In the genomic region with DNA sequence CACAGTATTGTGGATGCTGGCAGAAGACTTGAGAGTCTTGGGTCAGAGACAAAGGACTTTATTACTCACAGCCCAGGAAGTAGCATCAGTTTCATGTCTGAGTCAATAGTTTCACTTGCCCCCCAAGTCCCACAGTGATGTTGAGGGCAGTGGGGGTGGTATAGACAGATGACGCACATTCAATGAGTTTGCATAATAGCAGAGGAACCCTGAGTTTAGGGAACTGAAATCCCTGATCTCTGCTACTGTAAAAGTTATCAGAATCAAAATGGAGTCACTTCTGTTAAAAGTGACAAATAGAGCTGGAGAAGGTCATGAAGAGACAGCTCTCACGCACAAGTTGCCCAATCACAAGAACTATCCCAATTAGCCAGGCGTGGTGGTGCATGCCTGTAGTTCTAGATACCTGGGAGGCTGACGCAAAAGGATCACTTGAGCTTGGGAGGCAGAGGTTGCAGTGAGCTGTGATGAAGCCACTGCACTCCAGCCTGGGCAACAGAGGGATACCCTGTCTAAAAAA, we compare ENCODE assay signal across 1 cellular context.
A peak's percentile ranks its signal among the peaks of the same experiment; 100 is the strongest.
TF ChIP-seq lines count a peak whose summit lies in the region.

No MANE protein-coding gene starts in this region.

TF ChIP-seq in K562, 482 proteins besides CTCF, POLR2A, EP300 and RAD21:
- TF ChIP-seq NFE2 (IDR thresholded peaks at IDR 0.05; ENCODE audit: low read depth) (peak; percentile 54; the same call in 1 of the 2 replicates), EGR1 (conservative IDR thresholded peaks at IDR 0.05) (peak; percentile 56), CREM (IDR thresholded peaks at IDR 0.05; ENCODE audit: low read depth) (peak; percentile 55), NR3C1 (CRISPR knock-in tag; IDR thresholded peaks at IDR 0.05) (no peak), ZNF175 (CRISPR knock-in tag; IDR thresholded peaks at IDR 0.05; ENCODE audit: low read depth) (0 out of 2 replicates have a peak, but pooled peaks have one; percentile 35), CEBPB (tag; IDR thresholded peaks at IDR 0.05) (0 out of 2 replicates have a peak, but pooled peaks have one; percentile 10), ZNF12 (CRISPR knock-in tag; IDR thresholded peaks at IDR 0.05) (no peak), CBFA2T3 (IDR thresholded peaks at IDR 0.05) (peak; percentile 39), GATAD2B (IDR thresholded peaks at IDR 0.05; ENCODE audit: borderline replicate concordance) (no peak), DNMT1 (IDR thresholded peaks at IDR 0.05) (no peak), CBFA2T2 (conservative IDR thresholded peaks at IDR 0.05) (peak; percentile 27; the same call in 1 of the 2 replicates), POLR2G (IDR thresholded peaks at IDR 0.05; ENCODE audit: low read depth, low read length) (no peak)
- TF ChIP-seq, protein P1, sequence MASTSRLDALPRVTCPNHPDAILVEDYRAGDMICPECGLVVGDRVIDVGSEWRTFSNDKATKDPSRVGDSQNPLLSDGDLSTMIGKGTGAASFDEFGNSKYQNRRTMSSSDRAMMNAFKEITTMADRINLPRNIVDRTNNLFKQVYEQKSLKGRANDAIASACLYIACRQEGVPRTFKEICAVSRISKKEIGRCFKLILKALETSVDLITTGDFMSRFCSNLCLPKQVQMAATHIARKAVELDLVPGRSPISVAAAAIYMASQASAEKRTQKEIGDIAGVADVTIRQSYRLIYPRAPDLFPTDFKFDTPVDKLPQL (IDR thresholded peaks at IDR 0.05; ENCODE audit: extremely low read depth, insufficient read length), result no peak
- TF ChIP-seq, protein P2, sequence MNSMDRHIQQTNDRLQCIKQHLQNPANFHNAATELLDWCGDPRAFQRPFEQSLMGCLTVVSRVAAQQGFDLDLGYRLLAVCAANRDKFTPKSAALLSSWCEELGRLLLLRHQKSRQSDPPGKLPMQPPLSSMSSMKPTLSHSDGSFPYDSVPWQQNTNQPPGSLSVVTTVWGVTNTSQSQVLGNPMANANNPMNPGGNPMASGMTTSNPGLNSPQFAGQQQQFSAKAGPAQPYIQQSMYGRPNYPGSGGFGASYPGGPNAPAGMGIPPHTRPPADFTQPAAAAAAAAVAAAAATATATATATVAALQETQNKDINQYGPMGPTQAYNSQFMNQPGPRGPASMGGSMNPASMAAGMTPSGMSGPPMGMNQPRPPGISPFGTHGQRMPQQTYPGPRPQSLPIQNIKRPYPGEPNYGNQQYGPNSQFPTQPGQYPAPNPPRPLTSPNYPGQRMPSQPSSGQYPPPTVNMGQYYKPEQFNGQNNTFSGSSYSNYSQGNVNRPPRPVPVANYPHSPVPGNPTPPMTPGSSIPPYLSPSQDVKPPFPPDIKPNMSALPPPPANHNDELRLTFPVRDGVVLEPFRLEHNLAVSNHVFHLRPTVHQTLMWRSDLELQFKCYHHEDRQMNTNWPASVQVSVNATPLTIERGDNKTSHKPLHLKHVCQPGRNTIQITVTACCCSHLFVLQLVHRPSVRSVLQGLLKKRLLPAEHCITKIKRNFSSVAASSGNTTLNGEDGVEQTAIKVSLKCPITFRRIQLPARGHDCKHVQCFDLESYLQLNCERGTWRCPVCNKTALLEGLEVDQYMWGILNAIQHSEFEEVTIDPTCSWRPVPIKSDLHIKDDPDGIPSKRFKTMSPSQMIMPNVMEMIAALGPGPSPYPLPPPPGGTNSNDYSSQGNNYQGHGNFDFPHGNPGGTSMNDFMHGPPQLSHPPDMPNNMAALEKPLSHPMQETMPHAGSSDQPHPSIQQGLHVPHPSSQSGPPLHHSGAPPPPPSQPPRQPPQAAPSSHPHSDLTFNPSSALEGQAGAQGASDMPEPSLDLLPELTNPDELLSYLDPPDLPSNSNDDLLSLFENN (IDR thresholded peaks at IDR 0.05; ENCODE audit: low read depth in 2 of 2, low read length in 2 of 2), result no peak
- TF ChIP-seq, protein P3, sequence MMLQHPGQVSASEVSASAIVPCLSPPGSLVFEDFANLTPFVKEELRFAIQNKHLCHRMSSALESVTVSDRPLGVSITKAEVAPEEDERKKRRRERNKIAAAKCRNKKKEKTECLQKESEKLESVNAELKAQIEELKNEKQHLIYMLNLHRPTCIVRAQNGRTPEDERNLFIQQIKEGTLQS (IDR thresholded peaks at IDR 0.05), result peak; percentile 63
- TF ChIP-seq, protein P3 (CRISPR knock-in tag; conservative IDR thresholded peaks at IDR 0.05), result no peak
- TF ChIP-seq, protein P4, sequence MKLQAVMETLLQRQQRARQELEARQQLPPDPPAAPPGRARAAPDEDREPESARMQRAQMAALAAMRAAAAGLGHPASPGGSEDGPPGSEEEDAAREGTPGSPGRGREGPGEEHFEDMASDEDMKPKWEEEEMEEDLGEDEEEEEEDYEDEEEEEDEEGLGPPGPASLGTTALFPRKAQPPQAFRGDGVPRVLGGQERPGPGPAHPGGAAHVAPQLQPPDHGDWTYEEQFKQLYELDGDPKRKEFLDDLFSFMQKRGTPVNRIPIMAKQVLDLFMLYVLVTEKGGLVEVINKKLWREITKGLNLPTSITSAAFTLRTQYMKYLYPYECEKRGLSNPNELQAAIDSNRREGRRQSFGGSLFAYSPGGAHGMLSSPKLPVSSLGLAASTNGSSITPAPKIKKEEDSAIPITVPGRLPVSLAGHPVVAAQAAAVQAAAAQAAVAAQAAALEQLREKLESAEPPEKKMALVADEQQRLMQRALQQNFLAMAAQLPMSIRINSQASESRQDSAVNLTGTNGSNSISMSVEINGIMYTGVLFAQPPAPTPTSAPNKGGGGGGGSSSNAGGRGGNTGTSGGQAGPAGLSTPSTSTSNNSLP (IDR thresholded peaks at IDR 0.05; ENCODE audit: borderline replicate concordance, low read depth, low read length), result no peak
- TF ChIP-seq, protein P5, sequence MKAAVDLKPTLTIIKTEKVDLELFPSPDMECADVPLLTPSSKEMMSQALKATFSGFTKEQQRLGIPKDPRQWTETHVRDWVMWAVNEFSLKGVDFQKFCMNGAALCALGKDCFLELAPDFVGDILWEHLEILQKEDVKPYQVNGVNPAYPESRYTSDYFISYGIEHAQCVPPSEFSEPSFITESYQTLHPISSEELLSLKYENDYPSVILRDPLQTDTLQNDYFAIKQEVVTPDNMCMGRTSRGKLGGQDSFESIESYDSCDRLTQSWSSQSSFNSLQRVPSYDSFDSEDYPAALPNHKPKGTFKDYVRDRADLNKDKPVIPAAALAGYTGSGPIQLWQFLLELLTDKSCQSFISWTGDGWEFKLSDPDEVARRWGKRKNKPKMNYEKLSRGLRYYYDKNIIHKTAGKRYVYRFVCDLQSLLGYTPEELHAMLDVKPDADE (conservative IDR thresholded peaks at IDR 0.05; ENCODE audit: control insufficient read depth, low read depth, low read length), result no peak
